11 cellular contexts compared by ENCODE assay signal in the genomic region with DNA sequence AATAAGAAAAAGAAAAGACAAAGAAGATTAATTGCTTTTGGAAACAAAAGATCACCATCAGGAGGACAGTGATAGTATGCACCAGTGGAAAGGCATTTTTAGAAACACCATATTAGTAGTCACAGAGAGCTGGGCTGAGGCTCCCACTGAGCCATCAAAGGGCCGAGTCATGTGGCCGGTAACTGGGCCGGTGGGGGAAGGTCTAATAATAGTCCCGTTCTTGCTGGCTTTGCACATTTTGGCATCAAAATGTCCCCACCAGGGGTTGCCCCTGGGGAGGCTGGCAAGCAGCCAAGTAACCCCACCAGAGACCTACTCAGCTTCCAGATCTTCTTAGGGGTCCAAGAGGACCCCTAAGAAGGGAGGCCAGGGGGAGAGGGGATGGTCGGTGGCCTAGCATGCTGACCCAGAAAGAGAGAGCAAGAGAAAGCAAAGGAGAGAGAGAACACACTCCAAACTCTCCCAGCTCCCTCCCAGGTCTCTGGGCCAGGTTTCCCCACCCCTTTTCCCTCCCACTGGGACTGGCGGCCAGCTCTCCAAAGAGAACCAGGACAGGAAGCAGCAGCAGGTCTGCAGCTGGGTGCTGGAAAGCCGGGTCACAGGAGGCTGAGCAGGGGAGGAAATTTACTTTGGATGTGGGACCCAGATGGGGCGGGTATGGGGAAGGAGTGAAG.
DNase-seq lines count a peak whose midpoint lies in the region; ATAC-seq and TF ChIP-seq lines count a peak whose summit lies in the region.
"Had no signal": no experiment of that assay in that cellular context is flagged by ENCODE, and none has a peak within 500 bp of the region (broad histone marks: within the 10 kb centered on the region; RNA-seq: fewer than 3 reads in every experiment).

No MANE protein-coding gene starts in this region.

- 6% methylated on average over 8 of the region's 8 CpGs for WGBS in urinary bladder

- DNase-seq in DMS53 (lab: John Stamatoyannopoulos, UW) (peak; percentile 68), DMS53 treated with DMSO at 0.1 percent for 48 hours (lab: John Stamatoyannopoulos, UW; ENCODE audit: unreplicated experiment) (no peak), dorsolateral prefrontal cortex (peak in 4 of 10 donors; percentile 44 to 58 (median 50)), medulla oblongata (ENCODE audit: extremely low spot score) (peak; percentile 70)
- DNase-seq in T-helper 2 cell treated with Interferon-gamma antibody and Interleukin-4, amounts not matched to agents 5 μg/mL and 100 μg/mL, for 36 hours (ENCODE audit: low spot score), result no peak
- DNase-seq: T-helper 9 cell had no signal

- no peaks in the 10 kb centered on the region for H3K9me3 Mint-ChIP-seq in T-helper 2 cell treated with Interferon-gamma antibody and Interleukin-4, amounts not matched to agents 5 μg/mL and 100 μg/mL, for 36 hours
- H3K9me3 Mint-ChIP-seq: dendritic cell treated with granulocyte-macrophage colony-stimulating factor and Interleukin-4, amounts not matched to agents 40 ng/mL and 50 ng/mL, for 4 days had no signal

- H3K4me3 ChIP-seq in dorsolateral prefrontal cortex, result peak overlapping the region in 8 of 59 donors; percentile 7 to 22 (median 13)
- no peak overlapping the region for H3K4me3 ChIP-seq in urinary bladder (ENCODE audit: low read depth, low read length)

- no peaks in the 10 kb centered on the region for H3K27me3 ChIP-seq in dorsolateral prefrontal cortex

- H3K36me3 ChIP-seq in urinary bladder (ENCODE audit: insufficient read depth), result no peaks in the 10 kb centered on the region

- no peak overlapping the region for H3K27ac Mint-ChIP-seq in T-helper 2 cell treated with Interferon-gamma antibody and Interleukin-4, amounts not matched to agents 5 μg/mL and 100 μg/mL, for 36 hours
- H3K27ac Mint-ChIP-seq: dendritic cell treated with granulocyte-macrophage colony-stimulating factor and Interleukin-4, amounts not matched to agents 40 ng/mL and 50 ng/mL, for 4 days had no signal

- no peak overlapping the region for H3K4me3 Mint-ChIP-seq in T-helper 2 cell treated with Interferon-gamma antibody and Interleukin-4, amounts not matched to agents 5 μg/mL and 100 μg/mL, for 36 hours
- H3K4me3 Mint-ChIP-seq: dendritic cell treated with granulocyte-macrophage colony-stimulating factor and Interleukin-4, amounts not matched to agents 40 ng/mL and 50 ng/mL, for 4 days had no signal

- ATAC-seq in HG03025 (IDR thresholded peaks at IDR 0.05; ENCODE audit: low FRiP score, unreplicated experiment) (no peak), HG03521 (IDR thresholded peaks at IDR 0.05; ENCODE audit: unreplicated experiment) (no peak)

- no peaks in the 10 kb centered on the region for H3K4me1 Mint-ChIP-seq in T-helper 2 cell treated with Interferon-gamma antibody and Interleukin-4, amounts not matched to agents 5 μg/mL and 100 μg/mL, for 36 hours (ENCODE audit: low read depth)

- H3K36me3 Mint-ChIP-seq in T-helper 2 cell treated with Interferon-gamma antibody and Interleukin-4, amounts not matched to agents 5 μg/mL and 100 μg/mL, for 36 hours (ENCODE audit: low read depth), result no peaks in the 10 kb centered on the region

- TF ChIP-seq CTCF in dorsolateral prefrontal cortex (IDR thresholded peaks at IDR 0.05 in 54 of 56, conservative IDR thresholded peaks at IDR 0.05 in 2 of 56; ENCODE audit: low read depth in 1 of 56, partially characterized antibody in 56 of 56), result no peak

- H3K27ac ChIP-seq in dorsolateral prefrontal cortex (peak overlapping the region in 51 of 59 donors; percentile 0 to 85 (median 61)), urinary bladder (ENCODE audit: low read depth) (peak overlapping the region; percentile 41)
- H3K27ac ChIP-seq: 22Rv1 had no signal

- H3K4me1 ChIP-seq in urinary bladder (ENCODE audit: insufficient read depth), result no peaks in the 10 kb centered on the region

- intact Hi-C loops in dorsolateral prefrontal cortex (cut with DNase I), result no loop called here

- H3K27me3 Mint-ChIP-seq in T-helper 2 cell treated with Interferon-gamma antibody and Interleukin-4, amounts not matched to agents 5 μg/mL and 100 μg/mL, for 36 hours (ENCODE audit: low read depth), result peaks cover 4% of the 10 kb centered on the region

Comparison
In these comparisons a context has a peak if more than half of its experiments do, and no peak if none do; other contexts are left out.
1. DNase-seq: peak in DMS53 (single experiment) and medulla oblongata (single experiment); none in DMS53 treated with DMSO at 0.1 percent for 48 hours (single experiment) and T-helper 2 cell treated with Interferon-gamma antibody and Interleukin-4, amounts not matched to agents 5 μg/mL and 100 μg/mL, for 36 hours (single experiment).